Comparison of ENCODE assay signal across 27 cellular contexts in the genomic region with DNA sequence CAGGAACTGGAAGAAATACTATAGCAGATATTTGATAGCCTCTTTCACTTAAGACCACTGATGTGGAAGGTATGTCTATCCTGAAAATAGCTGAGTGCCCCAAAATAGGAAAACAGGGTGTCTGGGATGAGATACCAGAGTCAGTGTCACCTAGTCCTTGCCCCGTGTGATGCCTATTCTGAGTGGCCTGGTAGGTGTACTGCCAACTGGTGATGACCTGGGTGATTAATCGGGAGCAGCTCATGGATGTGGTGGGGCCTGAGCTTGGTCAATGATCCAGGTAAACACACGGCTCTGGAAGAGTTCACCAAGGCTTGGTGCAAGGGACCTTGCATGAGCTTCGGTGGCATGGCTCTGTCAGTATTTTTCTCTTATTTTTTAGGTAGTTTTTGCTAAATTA.
DNase-seq lines count a peak whose midpoint lies in the region; ATAC-seq and TF ChIP-seq lines count a peak whose summit lies in the region.
"Had no signal": no experiment of that assay in that cellular context is flagged by ENCODE, and none has a peak within 500 bp of the region (broad histone marks: within the 10 kb centered on the region; RNA-seq: fewer than 3 reads in every experiment).

No MANE protein-coding gene starts in this region.

- H3K18ac ChIP-seq in IMR-90 (ENCODE audit: low read depth, low read length): no peak overlapping the region

- H3K9me1 ChIP-seq in IMR-90 (ENCODE audit: insufficient read depth, low read length): peaks cover 16% of the 10 kb centered on the region; the same call in 1 of the 2 replicates

- H3K27me3 Mint-ChIP-seq in endothelial cell (ENCODE audit: unreplicated experiment): no peaks in the 10 kb centered on the region
- no peaks in the 10 kb centered on the region for H3K27me3 Mint-ChIP-seq in type B pancreatic cell
- peaks cover 0 to 6% of the 10 kb centered on the region in 2 donors for H3K27me3 Mint-ChIP-seq in natural killer cell treated with Interleukin-12 subunit alpha and Interleukin-12 subunit beta and Interleukin-15 and Interleukin-18, amount 100 ng/mL, for 72 hours
- H3K27me3 Mint-ChIP-seq in activated T-cell treated with anti-CD3 and anti-CD28 coated beads, Interleukin-2, amount 50 U/mL, for 72 hours (ENCODE audit: low read depth): no peaks in the 10 kb centered on the region
- H3K27me3 Mint-ChIP-seq: activated B cell treated with CpG ODN at 0.5 μM for 24 hours; activated CD4-positive, alpha-beta T cell treated with anti-CD3 and anti-CD28 coated beads, Interleukin-2, amount 10 ng/mL, durations not matched to agents 7 days and 5 days; activated naive CD8-positive, alpha-beta T cell treated with anti-CD3 and anti-CD28 coated beads for 36 hours; stimulated activated naive CD8-positive, alpha-beta T cell treated with anti-CD3 and anti-CD28 coated beads, Interleukin-15, amount 100 ng/mL, for 72 hours had no signal

- H3K4me3 ChIP-seq in IMR-90 (ENCODE audit: insufficient read depth, low read depth, low read length): no peak overlapping the region
- H3K4me3 ChIP-seq: BLaER1 treated with 17β-estradiol and CSF1 and Interleukin-3, amounts not matched to agents 10 nM and 100 nM; pancreas; smooth muscle cell had no signal

- H4K20me1 ChIP-seq in IMR-90 (ENCODE audit: insufficient read depth, low read length): no peaks in the 10 kb centered on the region
- H4K20me1 ChIP-seq: BLaER1 treated with 17β-estradiol and CSF1 and Interleukin-3, amounts not matched to agents 10 nM and 100 nM had no signal

- DNase-seq in IMR-90 (no peak), endothelial cell (ENCODE audit: low spot score) (no peak), left lobe of liver (ENCODE audit: low spot score) (no peak), type B pancreatic cell (ENCODE audit: extremely low spot score, unreplicated experiment) (no peak)
- DNase-seq in natural killer cell treated with Interleukin-12 subunit alpha and Interleukin-12 subunit beta and Interleukin-15 and Interleukin-18, amount 100 ng/mL, for 72 hours (ENCODE audit: low spot score): no peak
- DNase-seq in activated T-cell treated with anti-CD3 and anti-CD28 coated beads, Interleukin-2, amount 50 U/mL, for 72 hours: no peak
- DNase-seq: activated B cell treated with CpG ODN at 0.5 μM for 24 hours; activated CD4-positive, alpha-beta T cell treated with anti-CD3 and anti-CD28 coated beads, Interleukin-2, amount 10 ng/mL, durations not matched to agents 7 days and 5 days; activated effector memory CD4-positive, alpha-beta T cell treated with anti-CD3 and anti-CD28 coated beads, Interleukin-2, amount 50 U/mL, for 16 hours; activated naive CD8-positive, alpha-beta T cell treated with anti-CD3 and anti-CD28 coated beads for 36 hours; anterior cingulate cortex; COR-L47; cortex of kidney; DMS79; effector memory CD4-positive, alpha-beta T cell; HCEC 1CT; kidney; NCI-H446 treated with DMSO at 0.1 percent for 48 hours; NCI-H82; pancreas; retina; stimulated activated naive CD8-positive, alpha-beta T cell treated with anti-CD3 and anti-CD28 coated beads, Interleukin-15, amount 100 ng/mL, for 72 hours; T-helper 1 cell had no signal

- no peak overlapping the region for H3K9ac ChIP-seq in IMR-90 (ENCODE audit: low read depth, low read length)
- H3K9ac ChIP-seq: BLaER1 treated with 17β-estradiol and CSF1 and Interleukin-3, amounts not matched to agents 10 nM and 100 nM had no signal

- no peak overlapping the region for H2BK20ac ChIP-seq in IMR-90 (ENCODE audit: low read depth, low read length)

- dilution Hi-C loops in IMR-90 (cut with HindIII; ENCODE audit: low sequenced_read_pairs, unreplicated experiment): no loop called here

- no peak overlapping the region for H2BK5ac ChIP-seq in IMR-90 (ENCODE audit: low read depth, low read length, poor library complexity, severe bottlenecking)

- peak overlapping the region; percentile 36; the same call in 1 of the 2 replicates for H3K14ac ChIP-seq in IMR-90 (replicated peaks; ENCODE audit: low read depth, low read length)

- peak overlapping the region; percentile 48 for H3K27ac Mint-ChIP-seq in endothelial cell (ENCODE audit: unreplicated experiment)
- peak overlapping the region; percentile 87 for H3K27ac Mint-ChIP-seq in type B pancreatic cell
- no peak overlapping the region for H3K27ac Mint-ChIP-seq in natural killer cell treated with Interleukin-12 subunit alpha and Interleukin-12 subunit beta and Interleukin-15 and Interleukin-18, amount 100 ng/mL, for 72 hours
- no peak overlapping the region for H3K27ac Mint-ChIP-seq in activated T-cell treated with anti-CD3 and anti-CD28 coated beads, Interleukin-2, amount 50 U/mL, for 72 hours
- H3K27ac Mint-ChIP-seq: activated B cell treated with CpG ODN at 0.5 μM for 24 hours; activated CD4-positive, alpha-beta T cell treated with anti-CD3 and anti-CD28 coated beads, Interleukin-2, amount 10 ng/mL, durations not matched to agents 7 days and 5 days; activated naive CD8-positive, alpha-beta T cell treated with anti-CD3 and anti-CD28 coated beads for 36 hours; stimulated activated naive CD8-positive, alpha-beta T cell treated with anti-CD3 and anti-CD28 coated beads, Interleukin-15, amount 100 ng/mL, for 72 hours had no signal

- H3K23ac ChIP-seq in IMR-90 (ENCODE audit: low read depth, low read length): no peak overlapping the region

- 0 out of 2 replicates have a peak overlapping the region, but pooled peaks have one; percentile 1 for H4K91ac ChIP-seq in IMR-90 (ENCODE audit: insufficient read depth, low read depth, low read length)

- H4K8ac ChIP-seq in IMR-90 (ENCODE audit: low read depth in 2 of 2, low read length in 2 of 2): no peak overlapping the region

- H3K4me1 ChIP-seq in IMR-90 (ENCODE audit: control insufficient read depth, insufficient read depth, low read length): peaks cover 12% of the 10 kb centered on the region
- H3K4me1 ChIP-seq: BLaER1 treated with 17β-estradiol and CSF1 and Interleukin-3, amounts not matched to agents 10 nM and 100 nM had no signal

- BruUV-seq in IMR-90 (replicated peaks; lab: Mats Ljungman, UMichigan): no TSS peak

- H3K36me3 Mint-ChIP-seq in endothelial cell (ENCODE audit: low read depth, unreplicated experiment) (peaks cover 10% of the 10 kb centered on the region), type B pancreatic cell (peaks cover 14% of the 10 kb centered on the region)
- no peaks in the 10 kb centered on the region for H3K36me3 Mint-ChIP-seq in natural killer cell treated with Interleukin-12 subunit alpha and Interleukin-12 subunit beta and Interleukin-15 and Interleukin-18, amount 100 ng/mL, for 72 hours
- no peaks in the 10 kb centered on the region for H3K36me3 Mint-ChIP-seq in activated T-cell treated with anti-CD3 and anti-CD28 coated beads, Interleukin-2, amount 50 U/mL, for 72 hours (ENCODE audit: insufficient read depth in 2 of 2)

- no peaks in the 10 kb centered on the region for H3K27me3 ChIP-seq in IMR-90 (ENCODE audit: control insufficient read depth, insufficient read depth, low read length)
- H3K27me3 ChIP-seq: BLaER1 treated with 17β-estradiol and CSF1 and Interleukin-3, amounts not matched to agents 10 nM and 100 nM; pancreas had no signal

- intact Hi-C loops in IMR-90 (cut with micrococcal nuclease): no loop called here

- no peak overlapping the region for H2BK15ac ChIP-seq in IMR-90 (ENCODE audit: low read depth, low read length)

- ATAC-seq in IMR-90 (ENCODE audit: low read depth) (no peak), left lobe of liver (peak; percentile 24), HG02588 (IDR thresholded peaks at IDR 0.05; ENCODE audit: unreplicated experiment) (no peak)
- no peak for ATAC-seq in natural killer cell treated with Interleukin-12 subunit alpha and Interleukin-12 subunit beta and Interleukin-15 and Interleukin-18, amount 100 ng/mL, for 72 hours
- ATAC-seq in activated T-cell treated with anti-CD3 and anti-CD28 coated beads, Interleukin-2, amount 50 U/mL, for 72 hours (replicated peaks in 1 of 2): no peak
- ATAC-seq: stimulated activated naive CD8-positive, alpha-beta T cell treated with anti-CD3 and anti-CD28 coated beads, Interleukin-15, amount 100 ng/mL, for 72 hours had no signal

- CTCF ChIA-PET in IMR-90 (lab: Yijun Ruan, JAX): interaction anchor here (0.7 kb wide), 1 partner anchor 921 kb away, joined by 5 read pairs; no protein-coding TSS in a partner anchor

- H3K27ac ChIP-seq in IMR-90 (ENCODE audit: insufficient read depth, low read length): no peak overlapping the region
- H3K27ac ChIP-seq: BLaER1 treated with 17β-estradiol and CSF1 and Interleukin-3, amounts not matched to agents 10 nM and 100 nM had no signal

- no peak overlapping the region for H2BK120ac ChIP-seq in IMR-90 (ENCODE audit: low read depth, low read length)

- H3K4me3 Mint-ChIP-seq in endothelial cell (ENCODE audit: unreplicated experiment) (no peak overlapping the region), type B pancreatic cell (no peak overlapping the region)
- H3K4me3 Mint-ChIP-seq in natural killer cell treated with Interleukin-12 subunit alpha and Interleukin-12 subunit beta and Interleukin-15 and Interleukin-18, amount 100 ng/mL, for 72 hours: no peak overlapping the region
- no peak overlapping the region for H3K4me3 Mint-ChIP-seq in activated T-cell treated with anti-CD3 and anti-CD28 coated beads, Interleukin-2, amount 50 U/mL, for 72 hours
- H3K4me3 Mint-ChIP-seq: activated B cell treated with CpG ODN at 0.5 μM for 24 hours; activated CD4-positive, alpha-beta T cell treated with anti-CD3 and anti-CD28 coated beads, Interleukin-2, amount 10 ng/mL, durations not matched to agents 7 days and 5 days; activated naive CD8-positive, alpha-beta T cell treated with anti-CD3 and anti-CD28 coated beads for 36 hours; neural crest cell; stimulated activated naive CD8-positive, alpha-beta T cell treated with anti-CD3 and anti-CD28 coated beads, Interleukin-15, amount 100 ng/mL, for 72 hours had no signal

- no peak for TF ChIP-seq POLR2A in IMR-90 (IDR thresholded peaks at IDR 0.05; ENCODE audit: low read depth, low read length)

- no peak for TF ChIP-seq RAD21 in IMR-90 (IDR thresholded peaks at IDR 0.05; ENCODE audit: low read length)

- no peak overlapping the region; the same call in 1 of the 2 replicates for H2AK5ac ChIP-seq in IMR-90 (ENCODE audit: low read depth, low read length)

- in situ Hi-C loops in IMR-90 (cut with MboI; ENCODE audit: low sequenced_read_pairs): no loop called here

- H4K5ac ChIP-seq in IMR-90 (ENCODE audit: low read depth, low read length): 0 out of 2 replicates have a peak overlapping the region, but pooled peaks have one; percentile 36

- POLR2A ChIA-PET in IMR-90 (lab: Charles Lee; ENCODE audit: unreplicated experiment): no interaction called here

- H3K4me1 Mint-ChIP-seq in endothelial cell (ENCODE audit: unreplicated experiment): peaks cover 38% of the 10 kb centered on the region
- peaks cover 42% of the 10 kb centered on the region for H3K4me1 Mint-ChIP-seq in type B pancreatic cell (ENCODE audit: unreplicated experiment)
- H3K4me1 Mint-ChIP-seq in natural killer cell treated with Interleukin-12 subunit alpha and Interleukin-12 subunit beta and Interleukin-15 and Interleukin-18, amount 100 ng/mL, for 72 hours (ENCODE audit: low read depth in 2 of 2): no peaks in the 10 kb centered on the region
- H3K4me1 Mint-ChIP-seq in activated T-cell treated with anti-CD3 and anti-CD28 coated beads, Interleukin-2, amount 50 U/mL, for 72 hours (ENCODE audit: low read depth): no peaks in the 10 kb centered on the region
- H3K4me1 Mint-ChIP-seq: activated CD4-positive, alpha-beta T cell treated with anti-CD3 and anti-CD28 coated beads, Interleukin-2, amount 10 ng/mL, durations not matched to agents 7 days and 5 days; activated naive CD8-positive, alpha-beta T cell treated with anti-CD3 and anti-CD28 coated beads for 36 hours; stimulated activated naive CD8-positive, alpha-beta T cell treated with anti-CD3 and anti-CD28 coated beads, Interleukin-15, amount 100 ng/mL, for 72 hours had no signal

- peaks cover 12 to 43% of the 10 kb centered on the region in 2 experiments for H3K79me1 ChIP-seq in IMR-90 (ENCODE audit: low read depth in 1 of 2, low read length in 2 of 2)

- TF ChIP-seq CTCF in IMR-90 (conservative IDR thresholded peaks at IDR 0.05; ENCODE audit: low read depth, low read length) (no peak), endothelial cell (IDR thresholded peaks at IDR 0.05; ENCODE audit: unreplicated experiment) (no peak), type B pancreatic cell (conservative IDR thresholded peaks at IDR 0.05) (no peak)

- no peak overlapping the region for H2AFZ ChIP-seq in IMR-90 (replicated peaks; ENCODE audit: low read length, poor library complexity)

- H2AK9ac ChIP-seq in IMR-90 (replicated peaks; ENCODE audit: low read depth, low read length, poor library complexity): no peak overlapping the region

- H3K36me3 ChIP-seq in IMR-90 (ENCODE audit: control insufficient read depth, insufficient read depth, low read length): peaks cover 6% of the 10 kb centered on the region
- H3K36me3 ChIP-seq: BLaER1 treated with 17β-estradiol and CSF1 and Interleukin-3, amounts not matched to agents 10 nM and 100 nM; pancreas had no signal

- H3K4me2 ChIP-seq in IMR-90 (ENCODE audit: low read depth, low read length): no peak overlapping the region
- H3K4me2 ChIP-seq: BLaER1 treated with 17β-estradiol and CSF1 and Interleukin-3, amounts not matched to agents 10 nM and 100 nM; smooth muscle cell had no signal

- WGBS in IMR-90 (ENCODE audit: extremely low coverage in 2 of 2, insufficient read length in 1 of 2), 2 experiments: 80% methylated on average over 1 of the region's 4 CpGs; no CpG with 5 or more reads in 1 of the 2 experiments

- H3K4ac ChIP-seq in IMR-90 (ENCODE audit: low read depth, low read length): peak overlapping the region; percentile 20; the same call in 1 of the 2 replicates

- H3K9me3 Mint-ChIP-seq in endothelial cell (ENCODE audit: unreplicated experiment) (no peaks in the 10 kb centered on the region), type B pancreatic cell (no peaks in the 10 kb centered on the region)
- no peaks in the 10 kb centered on the region for H3K9me3 Mint-ChIP-seq in natural killer cell treated with Interleukin-12 subunit alpha and Interleukin-12 subunit beta and Interleukin-15 and Interleukin-18, amount 100 ng/mL, for 72 hours
- H3K9me3 Mint-ChIP-seq in activated T-cell treated with anti-CD3 and anti-CD28 coated beads, Interleukin-2, amount 50 U/mL, for 72 hours: no peaks in the 10 kb centered on the region
- H3K9me3 Mint-ChIP-seq: activated B cell treated with CpG ODN at 0.5 μM for 24 hours; activated CD4-positive, alpha-beta T cell treated with anti-CD3 and anti-CD28 coated beads, Interleukin-2, amount 10 ng/mL, durations not matched to agents 7 days and 5 days; activated naive CD8-positive, alpha-beta T cell treated with anti-CD3 and anti-CD28 coated beads for 36 hours; neural crest cell; stimulated activated naive CD8-positive, alpha-beta T cell treated with anti-CD3 and anti-CD28 coated beads, Interleukin-15, amount 100 ng/mL, for 72 hours had no signal

- no peaks in the 10 kb centered on the region for H3K9me3 ChIP-seq in IMR-90 (ENCODE audit: control insufficient read depth, insufficient read depth, low read length)
- H3K9me3 ChIP-seq: BLaER1 treated with 17β-estradiol and CSF1 and Interleukin-3, amounts not matched to agents 10 nM and 100 nM; pancreas had no signal

- no peak overlapping the region for H3K56ac ChIP-seq in IMR-90 (ENCODE audit: extremely low read depth, insufficient read depth, low read length)

Comparison
In these comparisons a context has a peak if more than half of its experiments do, and no peak if none do; other contexts are left out.
1. H3K27ac Mint-ChIP-seq: peak in endothelial cell (single experiment) and type B pancreatic cell (single experiment); none in natural killer cell treated with Interleukin-12 subunit alpha and Interleukin-12 subunit beta and Interleukin-15 and Interleukin-18, amount 100 ng/mL, for 72 hours (0 of 2) and activated T-cell treated with anti-CD3 and anti-CD28 coated beads, Interleukin-2, amount 50 U/mL, for 72 hours (single experiment).